1 cellular context compared by ENCODE assay signal in genomic region chr20:19813839-19814238, GRCh38.
TF ChIP-seq lines count a peak whose summit lies in the region.

No MANE protein-coding gene starts in this region.

TF ChIP-seq in A549, 52 proteins besides CTCF, POLR2A, EP300 and RAD21 (continued from another document):
- TF ChIP-seq REST (IDR thresholded peaks at IDR 0.05), result no peak
- TF ChIP-seq CBX8 (IDR thresholded peaks at IDR 0.05), result no peak
- no peak for TF ChIP-seq ZC3H11A (IDR thresholded peaks at IDR 0.05)
